ENCODE assay signal across 19 cellular contexts in genomic region chr12:13602217-13602616, GRCh38.
"Had no signal": no experiment of that assay in that cellular context is flagged by ENCODE, and none has a peak within 500 bp of the region (broad histone marks: within the 10 kb centered on the region; RNA-seq: fewer than 3 reads in every experiment).

No MANE protein-coding gene starts in this region.

- H3K4me3 ChIP-seq: dorsolateral prefrontal cortex, lower lobe of right lung, pancreas, tibial artery, uterus had no signal

- H3K36me3 Mint-ChIP-seq: activated CD4-positive, alpha-beta memory T cell treated with anti-CD3 and anti-CD28 coated beads for 36 hours; activated naive CD8-positive, alpha-beta T cell; mesothelial cell of epicardium; natural killer cell treated with Interleukin-12 subunit alpha and Interleukin-12 subunit beta and Interleukin-15 and Interleukin-18, amount 100 ng/mL, for 72 hours; WTC11 had no signal

- DNase-seq: activated CD4-positive, alpha-beta memory T cell treated with anti-CD3 and anti-CD28 coated beads for 36 hours; activated CD4-positive, alpha-beta T cell treated with anti-CD3 and anti-CD28 coated beads for 4 hours; activated T-cell treated with anti-CD3 and anti-CD28 coated beads for 4 hours; head of caudate nucleus; lower lobe of right lung; pancreas; stimulated activated CD4-positive, alpha-beta T cell treated with anti-CD3 and anti-CD28 coated beads, Interleukin-2, amount 100 ng/mL, for 24 hours; stimulated activated naive CD8-positive, alpha-beta T cell treated with anti-CD3 and anti-CD28 coated beads, Interleukin-15, Interleukin-2, amounts not matched to agents 100 U/mL and 50 U/mL, for 24 hours; tibial artery; uterus had no signal

- H3K27me3 Mint-ChIP-seq: activated CD4-positive, alpha-beta memory T cell treated with anti-CD3 and anti-CD28 coated beads for 36 hours had no signal

- H3K4me3 Mint-ChIP-seq: activated CD4-positive, alpha-beta memory T cell treated with anti-CD3 and anti-CD28 coated beads for 36 hours; activated naive CD8-positive, alpha-beta T cell; activated T-helper 1 cell treated with anti-CD3 and anti-CD28 coated beads, Interleukin-12 subunit alpha, Interleukin-12 subunit beta, Interleukin-2, Interleukin-4 antibody, amounts not matched to agents 30 ng/mL and 10 ng/mL and 1 ng/mL, durations not matched to agents 14 hours and 24 hours and 36 hours; mesothelial cell of epicardium; natural killer cell treated with Interleukin-12 subunit alpha and Interleukin-12 subunit beta and Interleukin-15 and Interleukin-18, amount 100 ng/mL, for 72 hours; T-helper 2 cell treated with Interferon-gamma antibody and Interleukin-4, amounts not matched to agents 5 μg/mL and 100 μg/mL, for 36 hours; WTC11 had no signal

- H3K4me1 ChIP-seq: lower lobe of right lung, pancreas, tibial artery, uterus had no signal

- H3K27me3 ChIP-seq: dorsolateral prefrontal cortex, neutrophil, pancreas, tibial artery, uterus had no signal

- H3K36me3 ChIP-seq: lower lobe of right lung, neutrophil, pancreas, tibial artery, uterus had no signal

- H3K27ac Mint-ChIP-seq: activated CD4-positive, alpha-beta memory T cell treated with anti-CD3 and anti-CD28 coated beads for 36 hours; activated naive CD8-positive, alpha-beta T cell; activated T-helper 1 cell treated with anti-CD3 and anti-CD28 coated beads, Interleukin-12 subunit alpha, Interleukin-12 subunit beta, Interleukin-2, Interleukin-4 antibody, amounts not matched to agents 30 ng/mL and 10 ng/mL and 1 ng/mL, durations not matched to agents 14 hours and 24 hours and 36 hours; mesothelial cell of epicardium; natural killer cell treated with Interleukin-12 subunit alpha and Interleukin-12 subunit beta and Interleukin-15 and Interleukin-18, amount 100 ng/mL, for 72 hours; T-helper 2 cell treated with Interferon-gamma antibody and Interleukin-4, amounts not matched to agents 5 μg/mL and 100 μg/mL, for 36 hours; WTC11 had no signal

- H3K9me3 ChIP-seq: lower lobe of right lung, neutrophil, pancreas, tibial artery, uterus had no signal

- H3K4me1 Mint-ChIP-seq: mesothelial cell of epicardium had no signal

- H3K9me3 Mint-ChIP-seq: activated CD4-positive, alpha-beta memory T cell treated with anti-CD3 and anti-CD28 coated beads for 36 hours; activated T-helper 1 cell treated with anti-CD3 and anti-CD28 coated beads, Interleukin-12 subunit alpha, Interleukin-12 subunit beta, Interleukin-2, Interleukin-4 antibody, amounts not matched to agents 30 ng/mL and 10 ng/mL and 1 ng/mL, durations not matched to agents 14 hours and 24 hours and 36 hours; T-helper 2 cell treated with Interferon-gamma antibody and Interleukin-4, amounts not matched to agents 5 μg/mL and 100 μg/mL, for 36 hours had no signal

- ATAC-seq: lower lobe of right lung; pancreas; stimulated activated naive CD8-positive, alpha-beta T cell treated with anti-CD3 and anti-CD28 coated beads, Interleukin-15, Interleukin-2, amounts not matched to agents 100 U/mL and 50 U/mL, for 24 hours; WTC11 had no signal

- H3K27ac ChIP-seq: dorsolateral prefrontal cortex, epithelial cell of prostate, lower lobe of right lung, neutrophil, pancreas, tibial artery, uterus had no signal
